In genomic region chr18:1062592-1062991, GRCh38 we compare ENCODE assay signal across 20 cellular contexts.
A peak's percentile ranks its signal among the peaks of the same experiment; 100 is the strongest.
DNase-seq lines count a peak whose midpoint lies in the region; ATAC-seq, FAIRE-seq and TF ChIP-seq lines count a peak whose summit lies in the region.
"Had no signal": no experiment of that assay in that cellular context is flagged by ENCODE, and none has a peak within 500 bp of the region (broad histone marks: within the 10 kb centered on the region; RNA-seq: fewer than 3 reads in every experiment).

No MANE protein-coding gene starts in this region.

- H3K27me3 Mint-ChIP-seq in endothelial cell (ENCODE audit: unreplicated experiment): no peaks in the 10 kb centered on the region
- H3K27me3 Mint-ChIP-seq in activated T-cell treated with anti-CD3 and anti-CD28 coated beads, Interleukin-2, amount 50 U/mL, for 72 hours (ENCODE audit: low read depth): no peaks in the 10 kb centered on the region
- H3K27me3 Mint-ChIP-seq: CD4-positive, alpha-beta memory T cell had no signal

- H3K27ac Mint-ChIP-seq in endothelial cell (ENCODE audit: unreplicated experiment): no peak overlapping the region
- H3K27ac Mint-ChIP-seq in activated T-cell treated with anti-CD3 and anti-CD28 coated beads, Interleukin-2, amount 50 U/mL, for 72 hours: no peak overlapping the region
- H3K27ac Mint-ChIP-seq in activated naive CD4-positive, alpha-beta T cell treated with anti-CD3 and anti-CD28 coated beads, Interleukin-2, amount 50 U/mL, for 72 hours: no peak overlapping the region
- H3K27ac Mint-ChIP-seq: activated CD8-positive, alpha-beta T cell treated with anti-CD3 and anti-CD28 coated beads, Interleukin-2, amount 10 ng/mL, durations not matched to agents 7 days and 5 days; CD4-positive, alpha-beta memory T cell had no signal

- no peaks in the 10 kb centered on the region for H3K9me3 Mint-ChIP-seq in endothelial cell (ENCODE audit: unreplicated experiment)
- peaks cover 2 to 12% of the 10 kb centered on the region in 2 donors for H3K9me3 Mint-ChIP-seq in activated T-cell treated with anti-CD3 and anti-CD28 coated beads, Interleukin-2, amount 50 U/mL, for 72 hours
- peaks cover 4 to 5% of the 10 kb centered on the region in 2 donors for H3K9me3 Mint-ChIP-seq in activated naive CD4-positive, alpha-beta T cell treated with anti-CD3 and anti-CD28 coated beads, Interleukin-2, amount 50 U/mL, for 72 hours

- peak; percentile 80 for FAIRE-seq in urothelium cell line (lab: Jason Lieb, UNC)
- FAIRE-seq: colon had no signal

- ATAC-seq in GM21619 (IDR thresholded peaks at IDR 0.05; ENCODE audit: unreplicated experiment): no peak
- no peak for ATAC-seq in activated T-cell treated with anti-CD3 and anti-CD28 coated beads, Interleukin-2, amount 50 U/mL, for 72 hours (replicated peaks in 1 of 2)
- ATAC-seq in activated naive CD4-positive, alpha-beta T cell treated with anti-CD3 and anti-CD28 coated beads, Interleukin-2, amount 50 U/mL, for 72 hours: no peak
- ATAC-seq: activated CD8-positive, alpha-beta T cell treated with anti-CD3 and anti-CD28 coated beads, Interleukin-2, amount 10 ng/mL, durations not matched to agents 7 days and 5 days had no signal

- no peak overlapping the region for H3K4me3 Mint-ChIP-seq in endothelial cell (ENCODE audit: unreplicated experiment)
- H3K4me3 Mint-ChIP-seq in activated T-cell treated with anti-CD3 and anti-CD28 coated beads, Interleukin-2, amount 50 U/mL, for 72 hours: no peak overlapping the region
- H3K4me3 Mint-ChIP-seq: activated CD8-positive, alpha-beta T cell treated with anti-CD3 and anti-CD28 coated beads, Interleukin-2, amount 10 ng/mL, durations not matched to agents 7 days and 5 days; CD4-positive, alpha-beta memory T cell had no signal

- H3K36me3 Mint-ChIP-seq in endothelial cell (ENCODE audit: low read depth, unreplicated experiment): no peaks in the 10 kb centered on the region
- H3K36me3 Mint-ChIP-seq in activated T-cell treated with anti-CD3 and anti-CD28 coated beads, Interleukin-2, amount 50 U/mL, for 72 hours (ENCODE audit: insufficient read depth in 2 of 2): no peaks in the 10 kb centered on the region
- no peaks in the 10 kb centered on the region for H3K36me3 Mint-ChIP-seq in activated naive CD4-positive, alpha-beta T cell treated with anti-CD3 and anti-CD28 coated beads, Interleukin-2, amount 50 U/mL, for 72 hours
- H3K36me3 Mint-ChIP-seq: CD4-positive, alpha-beta memory T cell had no signal

- no peak for TF ChIP-seq CTCF in endothelial cell (IDR thresholded peaks at IDR 0.05; ENCODE audit: unreplicated experiment)

- DNase-seq in DMS79 (lab: John Stamatoyannopoulos, UW): peak; percentile 40
- no peak for DNase-seq in DMS79 treated with DMSO at 0.1 percent for 48 hours (lab: John Stamatoyannopoulos, UW)
- peak; percentile 22 for DNase-seq in NCI-H69 (lab: John Stamatoyannopoulos, UW)
- DNase-seq in endothelial cell (ENCODE audit: low spot score): peak; percentile 10
- DNase-seq in urothelium cell line (ENCODE audit: low spot score): no peak
- DNase-seq in activated T-cell treated with anti-CD3 and anti-CD28 coated beads, Interleukin-2, amount 50 U/mL, for 72 hours: no peak
- no peak for DNase-seq in activated naive CD4-positive, alpha-beta T cell treated with anti-CD3 and anti-CD28 coated beads, Interleukin-2, amount 50 U/mL, for 72 hours (ENCODE audit: low spot score in 2 of 2)
- DNase-seq: activated CD8-positive, alpha-beta T cell treated with anti-CD3 and anti-CD28 coated beads, Interleukin-2, amount 10 ng/mL, durations not matched to agents 7 days and 5 days; adrenal gland; GDM1; Kasumi-1; kidney glomerular epithelial cell; NCI-H187; nucleus accumbens; Peyer's patch; sigmoid colon; testis had no signal

- no peaks in the 10 kb centered on the region for H3K4me1 Mint-ChIP-seq in endothelial cell (ENCODE audit: unreplicated experiment)
- H3K4me1 Mint-ChIP-seq in activated T-cell treated with anti-CD3 and anti-CD28 coated beads, Interleukin-2, amount 50 U/mL, for 72 hours (ENCODE audit: low read depth): no peaks in the 10 kb centered on the region
- H3K4me1 Mint-ChIP-seq: CD4-positive, alpha-beta memory T cell had no signal

Comparison
In these comparisons a context has a peak if more than half of its experiments do, and no peak if none do; other contexts are left out.
1. DNase-seq: peak in DMS79 (single experiment), NCI-H69 (single experiment) and endothelial cell (single experiment); none in DMS79 treated with DMSO at 0.1 percent for 48 hours (single experiment), urothelium cell line (single experiment), activated T-cell treated with anti-CD3 and anti-CD28 coated beads, Interleukin-2, amount 50 U/mL, for 72 hours (0 of 2) and activated naive CD4-positive, alpha-beta T cell treated with anti-CD3 and anti-CD28 coated beads, Interleukin-2, amount 50 U/mL, for 72 hours (0 of 2).